ENCODE assay signal across 8 cellular contexts in the genomic region with DNA sequence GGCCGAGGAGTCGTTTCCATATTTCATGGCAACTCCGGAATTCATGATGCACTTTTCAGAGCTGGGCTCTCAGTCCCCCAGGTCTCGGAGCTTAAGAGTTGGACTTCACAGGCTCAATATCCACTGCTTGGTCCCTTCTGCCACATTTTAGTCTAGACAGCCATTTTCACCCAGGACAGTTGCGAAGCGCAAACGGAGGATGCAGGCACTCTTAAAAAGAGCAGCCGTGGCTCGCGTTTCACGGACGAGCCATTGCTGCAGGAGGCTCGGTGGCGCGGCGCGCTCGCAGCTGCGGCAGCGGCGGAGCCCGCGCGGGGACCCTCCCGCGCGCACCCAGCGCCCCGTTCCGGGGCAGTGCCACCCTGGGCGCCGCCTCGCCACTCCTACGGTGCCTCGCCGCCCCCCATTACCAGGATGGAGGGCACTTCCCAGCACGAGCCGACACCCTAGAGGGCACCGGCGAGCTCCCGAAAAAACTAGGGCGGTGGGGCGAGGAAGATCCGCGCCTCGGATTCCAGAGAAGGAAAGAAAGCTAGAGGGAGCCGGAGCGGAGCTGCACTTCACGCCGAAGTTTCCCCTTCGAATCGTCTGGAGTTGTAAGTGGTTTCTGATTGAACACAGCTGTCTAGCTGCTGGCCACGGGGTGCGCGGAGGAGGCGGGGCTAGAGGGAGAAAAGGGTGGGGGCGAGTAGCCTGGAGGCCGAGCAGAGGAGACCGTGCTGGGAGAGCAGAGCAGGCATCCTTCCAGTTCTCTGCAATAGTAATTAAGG.
A peak's percentile ranks its signal among the peaks of the same experiment; 100 is the strongest.
DNase-seq lines count a peak whose midpoint lies in the region; ATAC-seq lines count a peak whose summit lies in the region.

No MANE protein-coding gene starts in this region.

- H3K36me3 ChIP-seq in aorta (ENCODE audit: control insufficient read depth in 1 of 2, insufficient read depth in 2 of 2, low read length in 1 of 2), result no peaks in the 10 kb centered on the region

- peak overlapping the region; percentile 66 to 94 for H3K4me3 ChIP-seq in aorta (ENCODE audit: low read length in 2 of 2)

- ATAC-seq in GM21786 (IDR thresholded peaks at IDR 0.05; ENCODE audit: unreplicated experiment), result peak; percentile 95
- ATAC-seq in aorta (ENCODE audit: low FRiP score), result peak; percentile 94

- DNase-seq in EH (ENCODE audit: low read depth) (peak; percentile 75), Kasumi-1 (lab: John Stamatoyannopoulos, UW) (peak; percentile 54 to 63), T-helper 9 cell (peak; percentile 60), astrocyte of the hippocampus (ENCODE audit: low read depth, low spot score) (peak; percentile 95), hippocampal formation (lab: John Stamatoyannopoulos, UW) (peak; percentile 58 to 59), retina (peak; percentile 88), aorta (peak; percentile 93 to 95)

- no peaks in the 10 kb centered on the region for H3K4me1 ChIP-seq in aorta (ENCODE audit: control insufficient read depth in 1 of 2, insufficient read depth in 2 of 2, low read length in 2 of 2)

- H3K9me3 ChIP-seq in aorta (ENCODE audit: control insufficient read depth, low read length), result no peaks in the 10 kb centered on the region

- H3K27me3 ChIP-seq in aorta (ENCODE audit: control insufficient read depth in 1 of 2, insufficient read depth in 2 of 2, low read length in 1 of 2), result no peaks in the 10 kb centered on the region

- 0 to 1% methylated on average over 59 of the region's 59 CpGs for WGBS in aorta, 2 donors

- peak overlapping the region; percentile 6 to 16 for H3K27ac ChIP-seq in aorta (ENCODE audit: low read depth in 1 of 2, low read length in 2 of 2)

- intact Hi-C loops in aorta (cut with DNase I), result no loop called here

Comparison
In these comparisons a context has a peak if more than half of its experiments do, and no peak if none do; other contexts are left out.
1. Peak in every context shown above with its lines: DNase-seq, ATAC-seq, H3K4me3 ChIP-seq and H3K27ac ChIP-seq.